Comparison of ENCODE assay signal across 9 cellular contexts in the genomic region with DNA sequence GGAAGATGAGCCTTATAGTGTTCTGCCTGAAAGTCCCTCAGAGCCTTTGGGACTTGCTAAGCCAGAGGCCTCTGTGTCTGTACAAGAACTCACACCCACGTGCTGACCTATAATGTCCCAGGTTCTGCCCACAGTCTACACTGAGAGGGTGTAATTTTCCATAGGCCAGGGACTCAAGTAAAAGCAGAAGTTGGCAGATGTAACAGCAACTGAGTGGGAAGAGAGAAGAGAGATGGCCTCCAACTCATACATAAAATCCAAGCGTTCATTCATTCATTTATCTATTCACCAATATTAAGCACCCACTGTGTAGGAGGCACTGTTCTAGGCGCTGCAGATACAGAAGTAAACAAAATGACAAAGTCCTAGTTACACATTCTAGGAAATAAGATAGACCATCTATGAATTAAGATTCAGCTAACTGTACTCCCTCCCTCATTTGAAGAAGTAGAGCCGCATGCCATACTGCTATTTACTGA. TPM values are rescaled to one million over a fixed set of nuclear protein-coding genes. Genes with fewer than 3 reads are reported as not detected.
DNase-seq lines count a peak whose midpoint lies in the region; ATAC-seq and TF ChIP-seq lines count a peak whose summit lies in the region.
"Had no signal": no experiment of that assay in that cellular context is flagged by ENCODE, and none has a peak within 500 bp of the region (broad histone marks: within the 10 kb centered on the region; RNA-seq: fewer than 3 reads in every experiment).

No MANE protein-coding gene starts in this region.

- peak overlapping the region; percentile 93 for H3K27ac Mint-ChIP-seq in activated T-helper 1 cell treated with anti-CD3 and anti-CD28 coated beads, Interleukin-12 subunit alpha, Interleukin-12 subunit beta, Interleukin-2, Interleukin-4 antibody, amounts not matched to agents 30 ng/mL and 10 ng/mL and 1 ng/mL, durations not matched to agents 14 hours and 24 hours and 36 hours
- H3K27ac Mint-ChIP-seq in osteocyte (ENCODE audit: unreplicated experiment): no peak overlapping the region

- H3K27ac ChIP-seq in A673 (ENCODE audit: low read depth, low read length, poor library complexity, severe bottlenecking): no peak overlapping the region

- CTCF ChIA-PET in A673 (lab: Charles Lee): interaction anchor here (0.7 kb wide), 1 partner anchor 33 kb away, joined by 9 read pairs; no protein-coding TSS in a partner anchor

- peaks cover 8% of the 10 kb centered on the region for H3K36me3 Mint-ChIP-seq in activated T-helper 1 cell treated with anti-CD3 and anti-CD28 coated beads, Interleukin-12 subunit alpha, Interleukin-12 subunit beta, Interleukin-2, Interleukin-4 antibody, amounts not matched to agents 30 ng/mL and 10 ng/mL and 1 ng/mL, durations not matched to agents 14 hours and 24 hours and 36 hours (ENCODE audit: low read depth)
- no peaks in the 10 kb centered on the region for H3K36me3 Mint-ChIP-seq in osteocyte (ENCODE audit: unreplicated experiment)

- H3K4me1 ChIP-seq in A673 (ENCODE audit: insufficient read depth, low read length, poor library complexity, severe bottlenecking): no peaks in the 10 kb centered on the region

- H3K9me3 ChIP-seq in A673 (ENCODE audit: low read depth, low read length, poor library complexity, severe bottlenecking): no peaks in the 10 kb centered on the region

- H3K27me3 ChIP-seq in A673 (replicated peaks; ENCODE audit: insufficient read depth, low read depth, low read length, poor library complexity): no peaks in the 10 kb centered on the region
- H3K27me3 ChIP-seq: BLaER1 treated with 17β-estradiol and CSF1 and Interleukin-3, amounts not matched to agents 10 nM and 100 nM had no signal

- intact Hi-C loops in activated T-helper 1 cell treated with anti-CD3 and anti-CD28 coated beads, Interleukin-12 subunit alpha, Interleukin-12 subunit beta, Interleukin-2, Interleukin-4 antibody, amounts not matched to agents 30 ng/mL and 10 ng/mL and 1 ng/mL, durations not matched to agents 14 hours and 24 hours and 36 hours (cut with micrococcal nuclease): loop anchor here (1.0 to 5.0 kb wide), 11 partner anchors 9 to 787 kb away; partner anchors contain the start of gene NUP107
- intact Hi-C loops in A673 (cut with micrococcal nuclease; ENCODE audit: unreplicated experiment): no loop called here

- DNase-seq in stimulated activated CD4-positive, alpha-beta T cell treated with anti-CD3 and anti-CD28 coated beads, Interleukin-12 subunit alpha, Interleukin-12 subunit beta, amount 100 ng/mL, for 48 hours (ENCODE audit: low read depth in 2 of 3, low spot score in 1 of 3): peak; percentile 21 to 42 (median 35)
- DNase-seq in stimulated activated CD4-positive, alpha-beta T cell treated with anti-CD3 and anti-CD28 coated beads, Interleukin-12 subunit alpha, Interleukin-12 subunit beta, amount 100 ng/mL, for 4 hours: no peak
- no peak for DNase-seq in activated T-helper 1 cell treated with anti-CD3 and anti-CD28 coated beads, Interleukin-12 subunit alpha, Interleukin-12 subunit beta, Interleukin-2, Interleukin-4 antibody, amounts not matched to agents 30 ng/mL and 10 ng/mL and 1 ng/mL, durations not matched to agents 14 hours and 24 hours and 36 hours (ENCODE audit: low spot score)
- DNase-seq in osteocyte (ENCODE audit: extremely low spot score, unreplicated experiment): no peak
- no peak for DNase-seq in anterior cingulate cortex (lab: John Stamatoyannopoulos, UW)
- no peak for DNase-seq in NCI-H2107 treated with DMSO at 0.1 percent for 48 hours (lab: John Stamatoyannopoulos, UW; ENCODE audit: unreplicated experiment)
- DNase-seq in A673 (ENCODE audit: low spot score): no peak

- H3K27me3 Mint-ChIP-seq in activated T-helper 1 cell treated with anti-CD3 and anti-CD28 coated beads, Interleukin-12 subunit alpha, Interleukin-12 subunit beta, Interleukin-2, Interleukin-4 antibody, amounts not matched to agents 30 ng/mL and 10 ng/mL and 1 ng/mL, durations not matched to agents 14 hours and 24 hours and 36 hours (ENCODE audit: insufficient read depth): no peaks in the 10 kb centered on the region
- H3K27me3 Mint-ChIP-seq in osteocyte (ENCODE audit: unreplicated experiment): peaks cover 4% of the 10 kb centered on the region

- ATAC-seq in HG03442 (IDR thresholded peaks at IDR 0.05; ENCODE audit: unreplicated experiment): peak; percentile 27

- H3K9me3 Mint-ChIP-seq in activated T-helper 1 cell treated with anti-CD3 and anti-CD28 coated beads, Interleukin-12 subunit alpha, Interleukin-12 subunit beta, Interleukin-2, Interleukin-4 antibody, amounts not matched to agents 30 ng/mL and 10 ng/mL and 1 ng/mL, durations not matched to agents 14 hours and 24 hours and 36 hours: no peaks in the 10 kb centered on the region
- no peaks in the 10 kb centered on the region for H3K9me3 Mint-ChIP-seq in osteocyte (ENCODE audit: unreplicated experiment)

- TF ChIP-seq CTCF in osteocyte (IDR thresholded peaks at IDR 0.05) (no peak), A673 (conservative IDR thresholded peaks at IDR 0.05; ENCODE audit: low read depth, low read length) (no peak)

- no TSS peak for BruUV-seq in A673 (replicated peaks; lab: Mats Ljungman, UMichigan)

- H3K36me3 ChIP-seq in A673 (ENCODE audit: insufficient read depth, low read length, poor library complexity, severe bottlenecking): no peaks in the 10 kb centered on the region
- H3K36me3 ChIP-seq: BLaER1 treated with 17β-estradiol and CSF1 and Interleukin-3, amounts not matched to agents 10 nM and 100 nM had no signal

- peaks cover 67% of the 10 kb centered on the region for H3K4me1 Mint-ChIP-seq in activated T-helper 1 cell treated with anti-CD3 and anti-CD28 coated beads, Interleukin-12 subunit alpha, Interleukin-12 subunit beta, Interleukin-2, Interleukin-4 antibody, amounts not matched to agents 30 ng/mL and 10 ng/mL and 1 ng/mL, durations not matched to agents 14 hours and 24 hours and 36 hours (ENCODE audit: low read depth)
- peaks cover 18% of the 10 kb centered on the region for H3K4me1 Mint-ChIP-seq in osteocyte (ENCODE audit: unreplicated experiment)

- H3K4me3 Mint-ChIP-seq in activated T-helper 1 cell treated with anti-CD3 and anti-CD28 coated beads, Interleukin-12 subunit alpha, Interleukin-12 subunit beta, Interleukin-2, Interleukin-4 antibody, amounts not matched to agents 30 ng/mL and 10 ng/mL and 1 ng/mL, durations not matched to agents 14 hours and 24 hours and 36 hours: peak overlapping the region; percentile 40
- no peak overlapping the region for H3K4me3 Mint-ChIP-seq in osteocyte (ENCODE audit: unreplicated experiment)

- POLR2A ChIA-PET in A673 (lab: Charles Lee; ENCODE audit: low non-redundant PET): no interaction called here

- no peak overlapping the region for H3K4me3 ChIP-seq in A673 (ENCODE audit: low read depth, low read length, poor library complexity, severe bottlenecking)
- H3K4me3 ChIP-seq: BLaER1 treated with 17β-estradiol and CSF1 and Interleukin-3, amounts not matched to agents 10 nM and 100 nM had no signal

RNA-seq across cellular contexts. Expression of gene MDM1, which starts 41.7 kb away (rescaled TPM):
- 26.8 and 29.9 TPM in 2 replicates for total RNA-seq in activated T-helper 1 cell treated with anti-CD3 and anti-CD28 coated beads, Interleukin-12 subunit alpha, Interleukin-12 subunit beta, Interleukin-2, Interleukin-4 antibody, amounts not matched to agents 30 ng/mL and 10 ng/mL and 1 ng/mL, durations not matched to agents 14 hours and 24 hours and 36 hours
- 10.9 TPM in 2 replicates for total RNA-seq in osteocyte
- total RNA-seq in A673 (2021): 16.5 and 18.6 TPM in 2 replicates

Comparison
In these comparisons a context has a peak if more than half of its experiments do, and no peak if none do; other contexts are left out.
1. DNase-seq: peak in stimulated activated CD4-positive, alpha-beta T cell treated with anti-CD3 and anti-CD28 coated beads, Interleukin-12 subunit alpha, Interleukin-12 subunit beta, amount 100 ng/mL, for 48 hours (3 of 3); none in stimulated activated CD4-positive, alpha-beta T cell treated with anti-CD3 and anti-CD28 coated beads, Interleukin-12 subunit alpha, Interleukin-12 subunit beta, amount 100 ng/mL, for 4 hours (single experiment), activated T-helper 1 cell treated with anti-CD3 and anti-CD28 coated beads, Interleukin-12 subunit alpha, Interleukin-12 subunit beta, Interleukin-2, Interleukin-4 antibody, amounts not matched to agents 30 ng/mL and 10 ng/mL and 1 ng/mL, durations not matched to agents 14 hours and 24 hours and 36 hours (single experiment), osteocyte (single experiment), anterior cingulate cortex (0 of 58), NCI-H2107 treated with DMSO at 0.1 percent for 48 hours (single experiment) and A673 (single experiment).